9 cellular contexts compared by ENCODE assay signal in the genomic region with DNA sequence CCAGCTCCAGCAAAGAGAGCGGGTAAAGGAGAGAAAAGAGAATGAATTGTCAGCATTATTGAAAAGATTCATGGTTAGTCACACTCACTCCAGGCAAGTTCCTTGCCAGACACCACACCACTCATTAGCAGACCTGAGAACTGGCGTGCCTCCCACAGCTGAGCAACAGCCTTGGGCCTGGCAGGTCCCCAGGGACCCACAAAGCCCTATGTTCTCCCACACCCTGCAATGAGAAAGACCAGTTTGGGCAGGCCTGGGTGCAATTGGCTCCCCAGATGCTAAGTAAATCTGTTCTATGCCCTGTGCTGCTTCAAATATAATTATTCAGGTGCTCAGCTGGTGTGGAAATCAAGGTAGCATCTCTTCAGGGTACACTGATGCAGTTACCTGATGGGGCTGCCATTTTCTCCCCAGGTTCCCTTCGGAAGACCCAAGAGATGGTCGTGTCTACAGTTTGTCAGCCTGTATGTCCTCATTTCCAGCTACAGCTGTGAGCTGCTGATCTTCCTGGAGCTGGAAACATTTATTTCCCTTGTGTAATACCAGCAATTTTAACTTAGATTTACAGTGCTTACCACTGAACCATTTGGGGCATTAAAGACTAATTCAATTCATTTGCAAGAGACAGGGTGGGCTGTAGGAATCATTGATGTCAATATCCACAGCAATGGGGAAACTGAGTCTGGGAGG.
A peak's percentile ranks its signal among the peaks of the same experiment; 100 is the strongest.
DNase-seq lines count a peak whose midpoint lies in the region; ATAC-seq, FAIRE-seq and TF ChIP-seq lines count a peak whose summit lies in the region.
"Had no signal": no experiment of that assay in that cellular context is flagged by ENCODE, and none has a peak within 500 bp of the region (broad histone marks: within the 10 kb centered on the region; RNA-seq: fewer than 3 reads in every experiment).

No MANE protein-coding gene starts in this region.

- ATAC-seq in GM19452 (IDR thresholded peaks at IDR 0.05; ENCODE audit: unreplicated experiment) (peak; percentile 88), HG03520 (IDR thresholded peaks at IDR 0.05; ENCODE audit: unreplicated experiment) (peak; percentile 88)

- H3K9me3 ChIP-seq in small intestine (ENCODE audit: control insufficient read depth, low read depth), result no peaks in the 10 kb centered on the region

- DNase-seq in ELR (ENCODE audit: low read depth), result peak; percentile 36
- DNase-seq in activated naive CD4-positive, alpha-beta T cell treated with anti-CD3 and anti-CD28 coated beads, Interleukin-2, amount 50 U/mL, for 16 hours, result peak; percentile 19
- no peak for DNase-seq in nephron progenitor cell
- DNase-seq in small intestine, result no peak
- DNase-seq in OCI-M1 (lab: John Stamatoyannopoulos, UW), result no peak
- no peak for DNase-seq in NCI-H1930 (lab: John Stamatoyannopoulos, UW)

- no peak overlapping the region for H3K27ac ChIP-seq in small intestine (ENCODE audit: low read depth in 1 of 2, low read length in 1 of 2)

- no peaks in the 10 kb centered on the region for H3K9me3 Mint-ChIP-seq in nephron progenitor cell
- H3K9me3 Mint-ChIP-seq: IgD-negative memory B cell had no signal

- H3K4me1 Mint-ChIP-seq in nephron progenitor cell, result peaks cover 30% of the 10 kb centered on the region

- H3K36me3 ChIP-seq in small intestine (ENCODE audit: control insufficient read depth in 2 of 2, insufficient read depth in 2 of 2, low read length in 2 of 2), result no peaks in the 10 kb centered on the region

- H3K4me3 Mint-ChIP-seq in nephron progenitor cell, result no peak overlapping the region
- H3K4me3 Mint-ChIP-seq: IgD-negative memory B cell had no signal

- no peak overlapping the region for H3K4me3 ChIP-seq in small intestine (ENCODE audit: low read depth in 1 of 2, low read length in 2 of 2)

- peak overlapping the region; percentile 65 for H3K27ac Mint-ChIP-seq in nephron progenitor cell

- H3K4me1 ChIP-seq in small intestine (ENCODE audit: control insufficient read depth in 2 of 2, insufficient read depth in 1 of 2, low read depth in 1 of 2, low read length in 1 of 2), result no peaks in the 10 kb centered on the region

- 77 to 81% (median 78%) methylated on average over 4 of the region's 4 CpGs for WGBS in small intestine, 3 donors

- no peaks in the 10 kb centered on the region for H3K27me3 ChIP-seq in small intestine (ENCODE audit: control insufficient read depth in 2 of 2, insufficient read depth in 2 of 2, low read length in 2 of 2)

- no peak for FAIRE-seq in small intestine (lab: Jason Lieb, UNC)

- no peaks in the 10 kb centered on the region for H3K36me3 Mint-ChIP-seq in nephron progenitor cell (ENCODE audit: low read depth)
- H3K36me3 Mint-ChIP-seq: IgD-negative memory B cell had no signal

- no peak for TF ChIP-seq CTCF in nephron progenitor cell (IDR thresholded peaks at IDR 0.05)

- peaks cover 11% of the 10 kb centered on the region for H3K27me3 Mint-ChIP-seq in nephron progenitor cell (ENCODE audit: low read depth, poor library complexity)
- H3K27me3 Mint-ChIP-seq: IgD-negative memory B cell had no signal

Comparison
In these comparisons a context has a peak if more than half of its experiments do, and no peak if none do; other contexts are left out.
1. DNase-seq: peak in ELR (single experiment) and activated naive CD4-positive, alpha-beta T cell treated with anti-CD3 and anti-CD28 coated beads, Interleukin-2, amount 50 U/mL, for 16 hours (single experiment); none in nephron progenitor cell (single experiment), small intestine (single experiment), OCI-M1 (single experiment) and NCI-H1930 (0 of 2).